In the genomic region with DNA sequence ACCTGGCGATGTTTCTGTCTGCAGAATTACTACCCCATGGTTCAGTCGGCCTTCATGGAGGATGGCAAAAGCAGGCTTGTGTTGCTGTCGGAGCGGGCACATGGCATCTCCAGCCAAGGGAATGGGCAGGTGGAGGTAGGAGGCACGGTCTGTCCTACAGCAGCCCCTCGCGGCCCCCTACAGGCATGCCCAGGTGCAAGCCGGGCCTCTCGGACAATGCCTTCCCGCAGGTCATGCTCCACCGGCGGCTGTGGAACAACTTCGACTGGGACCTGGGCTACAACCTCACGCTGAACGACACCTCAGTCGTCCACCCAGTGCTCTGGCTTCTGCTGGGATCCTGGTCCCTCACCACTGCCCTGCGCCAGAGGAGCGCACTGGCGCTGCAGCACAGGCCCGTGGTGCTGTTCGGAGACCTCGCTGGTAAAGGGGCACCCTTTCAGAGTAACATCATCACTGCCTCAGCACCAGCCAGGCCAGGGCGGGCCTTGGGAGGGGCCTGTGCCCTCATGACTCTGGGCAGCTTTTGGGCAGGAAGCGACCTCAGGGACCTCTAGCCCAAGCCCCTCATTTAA, we compare ENCODE assay signal across 16 cellular contexts. TPM values are rescaled to one million over a fixed set of nuclear protein-coding genes. Genes with fewer than 3 reads are reported as not detected.
DNase-seq lines count a peak whose midpoint lies in the region; ATAC-seq, FAIRE-seq and TF ChIP-seq lines count a peak whose summit lies in the region.
"Had no signal": no experiment of that assay in that cellular context is flagged by ENCODE, and none has a peak within 500 bp of the region (broad histone marks: within the 10 kb centered on the region; RNA-seq: fewer than 3 reads in every experiment).

No MANE protein-coding gene starts in this region.

- H3K4me3 ChIP-seq in H1 (ENCODE audit: extremely low read depth in 1 of 4, insufficient read depth in 2 of 4, low read depth in 3 of 4, low read length in 4 of 4) = no peak overlapping the region
- H3K4me3 ChIP-seq in osteoblast (ENCODE audit: insufficient read depth, low read length) = no peak overlapping the region
- no peak overlapping the region for H3K4me3 ChIP-seq in trophoblast cell (ENCODE audit: low read depth, low read length)
- H3K4me3 ChIP-seq: BLaER1 treated with 17β-estradiol and CSF1 and Interleukin-3, amounts not matched to agents 10 nM and 100 nM had no signal

- H2BK15ac ChIP-seq in H1 (ENCODE audit: low read length) = no peak overlapping the region

- H2BK5ac ChIP-seq in H1 (ENCODE audit: low read depth, low read length) (no peak overlapping the region), trophoblast cell (ENCODE audit: low read depth, low read length, poor library complexity) (no peak overlapping the region)

- POLR2A ChIA-PET in H1 (lab: Charles Lee; ENCODE audit: partially characterized antibody) = no interaction called here

- H3K79me2 ChIP-seq in H1 (ENCODE audit: control insufficient read depth in 1 of 2, insufficient read depth in 2 of 2, low read length in 2 of 2) (no peaks in the 10 kb centered on the region), osteoblast (ENCODE audit: insufficient read depth, low read length) (no peaks in the 10 kb centered on the region), trophoblast cell (ENCODE audit: control insufficient read depth, insufficient read depth, low read length, poor library complexity) (no peaks in the 10 kb centered on the region)

- no peak overlapping the region for H4K12ac ChIP-seq in trophoblast cell (ENCODE audit: low read depth, low read length)

- H3K27ac Mint-ChIP-seq in T-helper 17 cell = peak overlapping the region; percentile 62
- H3K27ac Mint-ChIP-seq: CD4-positive, CD25-positive, alpha-beta regulatory T cell had no signal

- H4K5ac ChIP-seq in H1 (ENCODE audit: insufficient read length, low read depth, low read length) = no peak overlapping the region

- H3K23ac ChIP-seq in H1 (ENCODE audit: insufficient read length) = no peak overlapping the region
- H3K23ac ChIP-seq in trophoblast cell (ENCODE audit: low read length) = no peak overlapping the region

- no peak overlapping the region for H4K91ac ChIP-seq in H1 (replicated peaks; ENCODE audit: insufficient read length, low read length)
- no peak overlapping the region for H4K91ac ChIP-seq in trophoblast cell (ENCODE audit: low read depth, low read length)

- H3K36me3 ChIP-seq in H1 (ENCODE audit: control insufficient read depth in 2 of 4, insufficient read depth in 4 of 4, low read length in 3 of 4) = no peaks in the 10 kb centered on the region; a peak in 1 of 8 replicates
- peaks cover 12% of the 10 kb centered on the region for H3K36me3 ChIP-seq in osteoblast (ENCODE audit: insufficient read depth, low read length)
- H3K36me3 ChIP-seq in trophoblast cell (ENCODE audit: control insufficient read depth in 1 of 2, insufficient read depth in 2 of 2, low read length in 2 of 2) = peaks cover 18 to 25% of the 10 kb centered on the region in 2 experiments

- H3K56ac ChIP-seq in H1 (replicated peaks; ENCODE audit: insufficient read length, low read depth, low read length) = no peak overlapping the region

- H3K23me2 ChIP-seq in H1 (ENCODE audit: low read depth, low read length) = no peaks in the 10 kb centered on the region; the same call in 1 of the 2 replicates

- TF ChIP-seq EP300 in H1 (IDR thresholded peaks at IDR 0.05; ENCODE audit: borderline replicate concordance in 1 of 2, low read depth in 2 of 2, low read length in 2 of 2) = no peak

- no peaks in the 10 kb centered on the region for H3K9me3 ChIP-seq in T-helper 17 cell (ENCODE audit: control insufficient read depth, low read length, poor library complexity, severe bottlenecking)
- no peaks in the 10 kb centered on the region for H3K9me3 ChIP-seq in H1 (ENCODE audit: insufficient read depth in 2 of 2, low read depth in 1 of 2, low read length in 1 of 2)
- no peaks in the 10 kb centered on the region for H3K9me3 ChIP-seq in osteoblast (ENCODE audit: low read depth, low read length)
- H3K9me3 ChIP-seq in trophoblast cell (ENCODE audit: insufficient read depth, low read depth, low read length) = peaks cover 5% of the 10 kb centered on the region

- no peak overlapping the region for H2BK12ac ChIP-seq in H1 (ENCODE audit: low read depth, low read length)
- H2BK12ac ChIP-seq in trophoblast cell (ENCODE audit: low read length) = no peak overlapping the region

- H2BK120ac ChIP-seq in H1 (replicated peaks; ENCODE audit: low read depth, low read length) (no peak overlapping the region), trophoblast cell (ENCODE audit: insufficient read depth, low read length, poor library complexity) (no peak overlapping the region)

- no peak overlapping the region for H2AK5ac ChIP-seq in H1 (ENCODE audit: low read depth, low read length)
- no peak overlapping the region for H2AK5ac ChIP-seq in trophoblast cell (ENCODE audit: low read length)

- H3K27me3 Mint-ChIP-seq in T-helper 17 cell = no peaks in the 10 kb centered on the region
- H3K27me3 Mint-ChIP-seq: CD4-positive, CD25-positive, alpha-beta regulatory T cell had no signal

- no peak overlapping the region for H3K18ac ChIP-seq in H1 (ENCODE audit: extremely low read depth, low read length)
- H3K18ac ChIP-seq in trophoblast cell (ENCODE audit: low read length) = no peak overlapping the region

- no peaks in the 10 kb centered on the region for H3K79me1 ChIP-seq in H1 (ENCODE audit: low read depth, low read length)
- no peaks in the 10 kb centered on the region for H3K79me1 ChIP-seq in trophoblast cell (ENCODE audit: low read length)

- no peaks in the 10 kb centered on the region; a peak in 1 of 7 replicates for H3K4me1 ChIP-seq in H1 (replicated peaks in 1 of 4; ENCODE audit: control insufficient read depth in 3 of 4, insufficient read depth in 4 of 4, low read length in 3 of 4)
- no peaks in the 10 kb centered on the region for H3K4me1 ChIP-seq in osteoblast (ENCODE audit: insufficient read depth, low read length)
- H3K4me1 ChIP-seq in trophoblast cell (ENCODE audit: control insufficient read depth in 1 of 2, insufficient read depth in 2 of 2, low read length in 2 of 2) = no peaks in the 10 kb centered on the region

- H3K4me2 ChIP-seq in H1 (ENCODE audit: insufficient read depth in 1 of 2, low read depth in 2 of 2, low read length in 2 of 2) (no peak overlapping the region), osteoblast (ENCODE audit: insufficient read depth, low read length) (no peak overlapping the region), trophoblast cell (ENCODE audit: low read length) (no peak overlapping the region)

- peaks cover 4% of the 10 kb centered on the region for H3K4me1 Mint-ChIP-seq in T-helper 17 cell

- no peak for TF ChIP-seq POLR2A in H1 (IDR thresholded peaks at IDR 0.05; ENCODE audit: control extremely low read depth in 1 of 2, low read depth in 2 of 2, low read length in 2 of 2)

- no peak overlapping the region for H2BK20ac ChIP-seq in H1 (ENCODE audit: low read length)

- no peak overlapping the region for H3K4me3 Mint-ChIP-seq in T-helper 17 cell
- H3K4me3 Mint-ChIP-seq: CD4-positive, CD25-positive, alpha-beta regulatory T cell had no signal

- no peak for ATAC-seq in T-helper 17 cell
- no peak for ATAC-seq in HG03139 (IDR thresholded peaks at IDR 0.05; ENCODE audit: unreplicated experiment)
- ATAC-seq in GM19467 (IDR thresholded peaks at IDR 0.05; ENCODE audit: unreplicated experiment) = no peak

- DNase-seq in D341Med (ENCODE audit: low spot score) (peak; percentile 23), T-helper 17 cell (no peak), H1 (ENCODE audit: low read depth in 1 of 2, low spot score in 2 of 2) (no peak), osteoblast (ENCODE audit: insufficient read length, low spot score, missing footprints) (peak; percentile 66), trophoblast cell (no peak)
- DNase-seq: 8988T; AML-193; CD4-positive, CD25-positive, alpha-beta regulatory T cell; DMS 273 treated with DMSO at 0.1 percent for 48 hours; GOT3; HCEC 1CT; IMR-90; KG1 had no signal

- no peak for TF ChIP-seq RAD21 in H1 (IDR thresholded peaks at IDR 0.05 in 1 of 2, conservative IDR thresholded peaks at IDR 0.05 in 1 of 2; ENCODE audit: low read depth in 2 of 2, low read length in 2 of 2)

- no peak overlapping the region for H2AFZ ChIP-seq in H1 (ENCODE audit: low read length)
- H2AFZ ChIP-seq in osteoblast (ENCODE audit: low read length) = no peak overlapping the region
- no peak overlapping the region for H2AFZ ChIP-seq in trophoblast cell (ENCODE audit: insufficient read depth, low read length, poor library complexity)

- H4K20me1 ChIP-seq in H1 (replicated peaks in 1 of 2; ENCODE audit: control insufficient read depth in 1 of 2, insufficient read depth in 2 of 2, low read length in 2 of 2) (peaks cover 0 to 4% of the 10 kb centered on the region in 2 experiments), osteoblast (ENCODE audit: insufficient read depth, low read length) (no peaks in the 10 kb centered on the region)

- CTCF ChIA-PET in H1 (lab: Charles Lee; ENCODE audit: partially characterized antibody) = interaction anchor here (0.8 to 1.0 kb wide), 2 partner anchors 13 to 15 kb away, joined by 3 read pairs; no protein-coding TSS in a partner anchor

- WGBS in H1 (ENCODE audit: extremely low coverage in 1 of 2, insufficient coverage in 1 of 2, insufficient read length in 1 of 2, insufficient replicate concordance in 2 of 2, low coverage in 1 of 2, low lambda C conversion rate in 2 of 2, missing lambda C conversion rate in 1 of 2), 2 experiments = 88% methylated on average over 17 of the region's 24 CpGs; no CpG with 5 or more reads in 1 of the 2 experiments
- WGBS in trophoblast cell (ENCODE audit: extremely low coverage, insufficient coverage, insufficient read length) = no CpG with 5 or more reads among the region's 24 CpGs

- FAIRE-seq in H1 (lab: Jason Lieb, UNC) = no peak

- H3K27ac ChIP-seq in H1 (ENCODE audit: low read depth, low read length) (no peak overlapping the region), osteoblast (ENCODE audit: low read depth, low read length) (no peak overlapping the region), trophoblast cell (ENCODE audit: low read depth, low read length) (no peak overlapping the region)
- H3K27ac ChIP-seq: BLaER1 treated with 17β-estradiol and CSF1 and Interleukin-3, amounts not matched to agents 10 nM and 100 nM had no signal

- H3K27me3 ChIP-seq in H1 (replicated peaks in 1 of 4; ENCODE audit: control insufficient read depth in 3 of 4, extremely low read depth in 1 of 4, insufficient read depth in 3 of 4, low read length in 3 of 4) (no peaks in the 10 kb centered on the region), osteoblast (ENCODE audit: insufficient read depth, low read length) (no peaks in the 10 kb centered on the region), trophoblast cell (ENCODE audit: insufficient read depth, low read length) (no peaks in the 10 kb centered on the region)
- H3K27me3 ChIP-seq: BLaER1 treated with 17β-estradiol and CSF1 and Interleukin-3, amounts not matched to agents 10 nM and 100 nM had no signal

- peak overlapping the region; percentile 59; the same call in 1 of the 2 replicates for H4K8ac ChIP-seq in H1 (ENCODE audit: extremely low read depth, insufficient read depth, low read length)
- no peak overlapping the region for H4K8ac ChIP-seq in trophoblast cell (ENCODE audit: low read depth, low read length)

- H3K4ac ChIP-seq in H1 (replicated peaks; ENCODE audit: insufficient read length, low read depth, low read length) (no peak overlapping the region), trophoblast cell (ENCODE audit: low read depth, low read length) (no peak overlapping the region)

- peaks cover 8% of the 10 kb centered on the region for H3K36me3 Mint-ChIP-seq in T-helper 17 cell (ENCODE audit: low read depth)

- no peak for TF ChIP-seq CTCF in H1 (IDR thresholded peaks at IDR 0.05; ENCODE audit: control extremely low read depth in 1 of 3, insufficient read depth in 1 of 3, low read depth in 1 of 3, low read length in 3 of 3)
- no peak for TF ChIP-seq CTCF in osteoblast (IDR thresholded peaks at IDR 0.05; ENCODE audit: extremely low read depth, low read depth, low read length)

- H3K9ac ChIP-seq in H1 (replicated peaks in 1 of 4; ENCODE audit: extremely low read depth in 1 of 4, low read depth in 3 of 4, low read length in 3 of 4) (no peak overlapping the region; a peak in 1 of 7 replicates), trophoblast cell (ENCODE audit: low read length) (no peak overlapping the region)
- H3K9ac ChIP-seq: BLaER1 treated with 17β-estradiol and CSF1 and Interleukin-3, amounts not matched to agents 10 nM and 100 nM had no signal

- H3K14ac ChIP-seq in H1 (ENCODE audit: insufficient read length) = no peak overlapping the region
- no peak overlapping the region for H3K14ac ChIP-seq in trophoblast cell (ENCODE audit: low read length)

RNA-seq across cellular contexts. Expression of gene MRFAP1, which starts 29.5 kb away (rescaled TPM):
- total RNA-seq in T-helper 17 cell = 100 to 1,000 TPM; 158 to 163 TPM
- total RNA-seq in H1 (2021; fragmentation: NEBNext Ultra II Directional; extraction: Animal tissue kit (Norgen Biotek cat#: 25700)) = 307 and 313 TPM in 2 replicates
- polyA plus RNA-seq in H1 (2011; rRNA removed) = 108 and 156 TPM in 2 replicates
- 229 TPM for polyA plus RNA-seq in H1 (2011; cell fraction: cytosol; rRNA removed)
- polyA plus RNA-seq in H1 (2011; cell fraction: nucleus; rRNA removed) = 155 TPM
- 320 to 373 TPM (median 340 TPM) in 4 replicates for polyA plus RNA-seq in H1 (2012, experiment 1 of 2)
- 100 TPM for polyA plus RNA-seq in H1 (2012, experiment 2 of 2)
- polyA plus RNA-seq in H1 (2013, experiment 1 of 2) = 204 TPM
- polyA plus RNA-seq in H1 (2013, experiment 2 of 2) = 222 TPM
- 24.7 and 28.8 TPM in 2 replicates for polyA minus RNA-seq in H1 (2011; rRNA and poly(A)+ RNA removed)
- 67.1 TPM for polyA minus RNA-seq in H1 (2011; cell fraction: cytosol; rRNA and poly(A)+ RNA removed)
- 29.4 TPM for polyA minus RNA-seq in H1 (2011; cell fraction: nucleus; rRNA and poly(A)+ RNA removed)
- 94.1 and 95.2 TPM in 2 replicates for total RNA-seq in osteoblast
- 197 and 208 TPM in 2 replicates for polyA plus RNA-seq in trophoblast cell (2013)

RNA-seq across cellular contexts. Expression of gene MAN2B2, which starts 36.0 kb away (rescaled TPM):
- total RNA-seq in T-helper 17 cell (10 to 100 TPM; 27.0 to 34.9 TPM), osteoblast (26.8 and 28.2 TPM in 2 replicates)
- 4.0 and 4.1 TPM in 2 replicates for total RNA-seq in H1 (2021; fragmentation: NEBNext Ultra II Directional; extraction: Animal tissue kit (Norgen Biotek cat#: 25700))
- 3.3 and 5.8 TPM in 2 replicates for polyA plus RNA-seq in H1 (2011; rRNA removed)
- polyA plus RNA-seq in H1 (2011; cell fraction: cytosol; rRNA removed) = 3.4 TPM
- polyA plus RNA-seq in H1 (2011; cell fraction: nucleus; rRNA removed) = 9.7 TPM
- polyA plus RNA-seq in H1 (2012, experiment 1 of 2) = 1.8 to 4.3 TPM (median 3.6 TPM) in 4 replicates
- 1.4 TPM for polyA plus RNA-seq in H1 (2012, experiment 2 of 2)
- 3.7 TPM for polyA plus RNA-seq in H1 (2013, experiment 1 of 2)
- polyA plus RNA-seq in H1 (2013, experiment 2 of 2) = 4.0 TPM
- polyA minus RNA-seq in H1 (2011; rRNA and poly(A)+ RNA removed) = 3.2 and 4.5 TPM in 2 replicates
- 2.6 TPM for polyA minus RNA-seq in H1 (2011; cell fraction: cytosol; rRNA and poly(A)+ RNA removed)
- polyA minus RNA-seq in H1 (2011; cell fraction: nucleus; rRNA and poly(A)+ RNA removed) = 7.5 TPM
- polyA plus RNA-seq in trophoblast cell (2013) = 14.5 and 15.1 TPM in 2 replicates

Comparison
In these comparisons a context has a peak if more than half of its experiments do, and no peak if none do; other contexts are left out.
1. DNase-seq: peak in D341Med (single experiment) and osteoblast (single experiment); none in T-helper 17 cell (0 of 3), H1 (0 of 2) and trophoblast cell (0 of 2).